29 cellular contexts compared by ENCODE assay signal in genomic region chr14:71883094-71883493, GRCh38. TPM values are rescaled to one million over a fixed set of nuclear protein-coding genes. Genes with fewer than 3 reads are reported as not detected.
DNase-seq lines count a peak whose midpoint lies in the region; ATAC-seq, FAIRE-seq and TF ChIP-seq lines count a peak whose summit lies in the region.
"Had no signal": no experiment of that assay in that cellular context is flagged by ENCODE, and none has a peak within 500 bp of the region (broad histone marks: within the 10 kb centered on the region; RNA-seq: fewer than 3 reads in every experiment).

No MANE protein-coding gene starts in this region.

- no peak overlapping the region for H2AFZ ChIP-seq in H1 (ENCODE audit: low read length)
- H2AFZ ChIP-seq: GM23248 had no signal

- no peak overlapping the region for H3K27ac ChIP-seq in H1 (ENCODE audit: low read depth, low read length)
- H3K27ac ChIP-seq: BLaER1, GM23248 had no signal

- H3K4ac ChIP-seq in H1 (replicated peaks; ENCODE audit: insufficient read length, low read depth, low read length) = no peak overlapping the region

- no TSS peak for BruUV-seq in MCF 10A (replicated peaks; lab: Mats Ljungman, UMichigan)

- H4K91ac ChIP-seq in H1 (replicated peaks; ENCODE audit: insufficient read length, low read length) = no peak overlapping the region

- no peak overlapping the region for H3K14ac ChIP-seq in H1 (ENCODE audit: insufficient read length)

- H2BK15ac ChIP-seq in H1 (ENCODE audit: low read length) = no peak overlapping the region

- 0 out of 8 replicates have a peak, but pooled peaks cover 0 to 3% (median 0%) of the 10 kb centered on the region in 4 experiments for H3K36me3 ChIP-seq in H1 (ENCODE audit: control insufficient read depth in 2 of 4, insufficient read depth in 4 of 4, low read length in 3 of 4)
- H3K36me3 ChIP-seq: BLaER1, MG63 had no signal

- H3K4me3 ChIP-seq in H1 (ENCODE audit: extremely low read depth in 1 of 4, insufficient read depth in 2 of 4, low read depth in 3 of 4, low read length in 4 of 4) = no peak overlapping the region
- H3K4me3 ChIP-seq: BLaER1, GM23248, MG63 had no signal

- H3K4me3 Mint-ChIP-seq in MCF 10A (ENCODE audit: unreplicated experiment) = no peak overlapping the region
- H3K4me3 Mint-ChIP-seq: CD4-positive, CD25-positive, alpha-beta regulatory T cell; H9; T-cell had no signal

- H2BK12ac ChIP-seq in H1 (ENCODE audit: low read depth, low read length) = no peak overlapping the region

- no peak for TF ChIP-seq RAD21 in H1 (IDR thresholded peaks at IDR 0.05 in 1 of 2, conservative IDR thresholded peaks at IDR 0.05 in 1 of 2; ENCODE audit: low read depth in 2 of 2, low read length in 2 of 2)

- TF ChIP-seq CTCF in GM10248 (IDR thresholded peaks at IDR 0.05; ENCODE audit: control extremely low read depth, extremely low read depth, low read depth, missing control alignments) = no peak
- no peak for TF ChIP-seq CTCF in H1 (IDR thresholded peaks at IDR 0.05; ENCODE audit: control extremely low read depth in 1 of 3, insufficient read depth in 1 of 3, low read depth in 1 of 3, low read length in 3 of 3)
- TF ChIP-seq CTCF in MCF 10A (IDR thresholded peaks at IDR 0.05; ENCODE audit: unreplicated experiment) = no peak

- no peaks in the 10 kb centered on the region for H3K4me1 Mint-ChIP-seq in MCF 10A (ENCODE audit: insufficient read depth, unreplicated experiment)
- H3K4me1 Mint-ChIP-seq: CD4-positive, CD25-positive, alpha-beta regulatory T cell; T-cell had no signal

- FAIRE-seq in H1 (lab: Jason Lieb, UNC) = no peak
- FAIRE-seq: GM12891 had no signal

- no peak overlapping the region for H3K23ac ChIP-seq in H1 (ENCODE audit: insufficient read length)

- H3K9ac ChIP-seq in H1 (replicated peaks in 1 of 4; ENCODE audit: extremely low read depth in 1 of 4, low read depth in 3 of 4, low read length in 3 of 4) = no peak overlapping the region
- H3K9ac ChIP-seq: BLaER1, GM23248 had no signal

- peak overlapping the region; percentile 32; the same call in 1 of the 2 replicates for H3K18ac ChIP-seq in H1 (ENCODE audit: extremely low read depth, low read length)

- H3K79me1 ChIP-seq in H1 (ENCODE audit: low read depth, low read length) = no peaks in the 10 kb centered on the region

- H2BK120ac ChIP-seq in H1 (replicated peaks; ENCODE audit: low read depth, low read length) = no peak overlapping the region

- TF ChIP-seq EP300 in H1 (IDR thresholded peaks at IDR 0.05; ENCODE audit: borderline replicate concordance in 1 of 2, low read depth in 2 of 2, low read length in 2 of 2) = no peak

- peaks cover 8 to 12% of the 10 kb centered on the region in 2 experiments for H3K9me3 ChIP-seq in H1 (ENCODE audit: insufficient read depth in 2 of 2, low read depth in 1 of 2, low read length in 1 of 2)
- H3K9me3 ChIP-seq: MG63 had no signal

- ATAC-seq in HG02884 (IDR thresholded peaks at IDR 0.05; ENCODE audit: unreplicated experiment) (peak; percentile 54), HG03521 (IDR thresholded peaks at IDR 0.05; ENCODE audit: unreplicated experiment) (no peak)
- ATAC-seq: T-cell had no signal

- no peaks in the 10 kb centered on the region for H3K79me2 ChIP-seq in H1 (ENCODE audit: control insufficient read depth in 1 of 2, insufficient read depth in 2 of 2, low read length in 2 of 2)

- no peaks in the 10 kb centered on the region for H4K20me1 ChIP-seq in H1 (replicated peaks in 1 of 2; ENCODE audit: control insufficient read depth in 1 of 2, insufficient read depth in 2 of 2, low read length in 2 of 2)
- H4K20me1 ChIP-seq: BLaER1 had no signal

- CTCF ChIA-PET in GM10248 (lab: Yijun Ruan, JAX) = interaction anchor here (1.7 kb wide), 1 partner anchor 9 kb away, joined by 4 read pairs; no protein-coding TSS in a partner anchor
- CTCF ChIA-PET in H1 (lab: Charles Lee; ENCODE audit: partially characterized antibody) = no interaction called here
- CTCF ChIA-PET in MCF 10A (lab: Yijun Ruan, JAX) = interaction anchor here (1.3 kb wide), 1 partner anchor 28 kb away, joined by 3 read pairs; no protein-coding TSS in a partner anchor

- no peaks in the 10 kb centered on the region for H3K4me1 ChIP-seq in H1 (replicated peaks in 1 of 4; ENCODE audit: control insufficient read depth in 3 of 4, insufficient read depth in 4 of 4, low read length in 3 of 4)
- H3K4me1 ChIP-seq: BLaER1 had no signal

- no peaks in the 10 kb centered on the region for H3K27me3 ChIP-seq in H1 (replicated peaks in 1 of 4; ENCODE audit: control insufficient read depth in 3 of 4, extremely low read depth in 1 of 4, insufficient read depth in 3 of 4, low read length in 3 of 4)
- H3K27me3 ChIP-seq: BLaER1, MG63 had no signal

- no peak overlapping the region for H2BK5ac ChIP-seq in H1 (ENCODE audit: low read depth, low read length)

- H2BK20ac ChIP-seq in H1 (ENCODE audit: low read length) = no peak overlapping the region

- peaks cover 7% of the 10 kb centered on the region for H3K9me3 Mint-ChIP-seq in MCF 10A (ENCODE audit: unreplicated experiment)

- no peak overlapping the region for H3K27ac Mint-ChIP-seq in MCF 10A (ENCODE audit: low read depth, unreplicated experiment)
- H3K27ac Mint-ChIP-seq: CD4-positive, CD25-positive, alpha-beta regulatory T cell; T-cell had no signal

- H3K36me3 Mint-ChIP-seq in MCF 10A (ENCODE audit: insufficient read depth, unreplicated experiment) = no peaks in the 10 kb centered on the region
- H3K36me3 Mint-ChIP-seq: CD4-positive, CD25-positive, alpha-beta regulatory T cell; T-cell had no signal

- intact Hi-C loops in MCF 10A (cut with micrococcal nuclease) = no loop called here

- WGBS in H1 (ENCODE audit: extremely low coverage in 1 of 2, insufficient coverage in 1 of 2, insufficient read length in 1 of 2, insufficient replicate concordance in 2 of 2, low coverage in 1 of 2, low lambda C conversion rate in 2 of 2, missing lambda C conversion rate in 1 of 2), 2 experiments = 92% methylated on average over 1 of the region's 1 CpG; no CpG with 5 or more reads in 1 of the 2 experiments

- POLR2A ChIA-PET in GM10248 (lab: Yijun Ruan, JAX) = no interaction called here
- POLR2A ChIA-PET in H1 (lab: Charles Lee; ENCODE audit: partially characterized antibody) = no interaction called here
- POLR2A ChIA-PET in MCF 10A (lab: Yijun Ruan, JAX) = no interaction called here

- H2AK5ac ChIP-seq in H1 (ENCODE audit: low read depth, low read length) = no peak overlapping the region

- no peak overlapping the region for H4K8ac ChIP-seq in H1 (ENCODE audit: extremely low read depth, insufficient read depth, low read length)

- no peak for TF ChIP-seq POLR2A in H1 (IDR thresholded peaks at IDR 0.05; ENCODE audit: control extremely low read depth in 1 of 2, low read depth in 2 of 2, low read length in 2 of 2)

- DNase-seq in GM10248 (ENCODE audit: extremely low spot score) (peak; percentile 20), GM19238 (ENCODE audit: insufficient read length, low spot score) (peak; percentile 5), H1 (ENCODE audit: low read depth in 1 of 2, low spot score in 2 of 2) (no peak), MCF 10A (ENCODE audit: unreplicated experiment) (no peak), NCI-H446 (lab: John Stamatoyannopoulos, UW) (no peak)
- DNase-seq: CD4-positive, CD25-positive, alpha-beta regulatory T cell; DMS153; DND-41; GM23248; H9; KBM-7; MG63; NCI-H1105 treated with DMSO at 0.1 percent for 48 hours; NCI-H146; NCI-H1930; NCI-H2107; NCI-H524 treated with DMSO at 0.1 percent for 48 hours; NCI-H774; NK-92 treated with Interleukin-12 subunit alpha and Interleukin-12 subunit beta, amount 100 ng/mL, for 24 hours; Right ventricle myocardium superior; RPMI8226; T-cell had no signal

- H3K23me2 ChIP-seq in H1 (ENCODE audit: low read depth, low read length) = no peaks in the 10 kb centered on the region

- H3K27me3 Mint-ChIP-seq in MCF 10A (ENCODE audit: insufficient read depth, unreplicated experiment) = peaks cover 11% of the 10 kb centered on the region

- H4K5ac ChIP-seq in H1 (ENCODE audit: insufficient read length, low read depth, low read length) = no peak overlapping the region

- no peak overlapping the region for H3K56ac ChIP-seq in H1 (replicated peaks; ENCODE audit: insufficient read length, low read depth, low read length)

- no peak overlapping the region for H3K4me2 ChIP-seq in H1 (ENCODE audit: insufficient read depth in 1 of 2, low read depth in 2 of 2, low read length in 2 of 2)
- H3K4me2 ChIP-seq: BLaER1 had no signal

TF ChIP-seq in H1, 55 proteins besides CTCF, POLR2A, EP300 and RAD21:
- TF ChIP-seq POU5F1 (IDR thresholded peaks at IDR 0.05; ENCODE audit: low read depth, low read length) (no peak), RBBP5 (IDR thresholded peaks at IDR 0.05; ENCODE audit: borderline replicate concordance, low read depth, low read length) (no peak), CTBP2 (IDR thresholded peaks at IDR 0.05; ENCODE audit: borderline replicate concordance, insufficient read depth, insufficient read length, low read length) (no peak), SIX5 (IDR thresholded peaks at IDR 0.05; ENCODE audit: low read depth, low read length) (no peak), KDM1A (IDR thresholded peaks at IDR 0.05; ENCODE audit: borderline replicate concordance, low read length) (no peak), SUZ12 (IDR thresholded peaks at IDR 0.05; ENCODE audit: low read length) (no peak), USF2 (IDR thresholded peaks at IDR 0.05; ENCODE audit: low read length) (no peak), BCL11A (IDR thresholded peaks at IDR 0.05; ENCODE audit: low read depth in 2 of 2, low read length in 2 of 2) (no peak)
TF ChIP-seq in H1: peak in this region for 0.

RNA-seq across cellular contexts. Expression of gene RGS6, which starts 49.1 kb away (rescaled TPM):
- 0.63 and 1.1 TPM in 2 replicates for total RNA-seq in H1 (2021; fragmentation: NEBNext Ultra II Directional; extraction: Animal tissue kit (Norgen Biotek cat#: 25700))
- polyA plus RNA-seq in H1 (2011; rRNA removed) = 0.26 and 0.33 TPM in 2 replicates
- polyA plus RNA-seq in H1 (2011; cell fraction: cytosol; rRNA removed) = 0.57 TPM
- polyA plus RNA-seq in H1 (2011; cell fraction: nucleus; rRNA removed) = 1.3 TPM
- 0.51 to 0.97 TPM (median 0.59 TPM) in 4 replicates for polyA plus RNA-seq in H1 (2012, experiment 1 of 2)
- polyA plus RNA-seq in H1 (2012, experiment 2 of 2) = 0.72 TPM
- 0.59 TPM for polyA plus RNA-seq in H1 (2013, experiment 1 of 2)
- 0.53 TPM for polyA plus RNA-seq in H1 (2013, experiment 2 of 2)
- 0.49 and 0.91 TPM in 2 replicates for polyA minus RNA-seq in H1 (2011; rRNA and poly(A)+ RNA removed)
- 1.0 TPM for polyA minus RNA-seq in H1 (2011; cell fraction: cytosol; rRNA and poly(A)+ RNA removed)
- 3.1 TPM for polyA minus RNA-seq in H1 (2011; cell fraction: nucleus; rRNA and poly(A)+ RNA removed)
- total RNA-seq in MCF 10A (2022) = not detected in 2 replicates
- total RNA-seq: A172, GM23248, SK-MEL-5 had no signal
- polyA plus RNA-seq: AG04450, GM23248 had no signal

Comparison
In these comparisons a context has a peak if more than half of its experiments do, and no peak if none do; other contexts are left out.
1. DNase-seq: peak in GM10248 (single experiment) and GM19238 (single experiment); none in H1 (0 of 2), MCF 10A (single experiment) and NCI-H446 (0 of 2).